Comparison of ENCODE assay signal across 16 cellular contexts in genomic region chr2:33276868-33277503, GRCh38.
A peak's percentile ranks its signal among the peaks of the same experiment; 100 is the strongest.
DNase-seq lines count a peak whose midpoint lies in the region; ATAC-seq and TF ChIP-seq lines count a peak whose summit lies in the region.
"Had no signal": no experiment of that assay in that cellular context is flagged by ENCODE, and none has a peak within 500 bp of the region (broad histone marks: within the 10 kb centered on the region; RNA-seq: fewer than 3 reads in every experiment).

No MANE protein-coding gene starts in this region.

- H3K36me3 Mint-ChIP-seq in mesothelial cell of epicardium: peaks cover 32% of the 10 kb centered on the region

- ATAC-seq in upper lobe of right lung: no peak
- ATAC-seq: activated T-cell treated with anti-CD3 and anti-CD28 coated beads, Interleukin-2, amount 50 U/mL, for 4 hours had no signal

- H3K27ac Mint-ChIP-seq in mesothelial cell of epicardium: peak overlapping the region; percentile 37
- H3K27ac Mint-ChIP-seq: activated CD4-positive, alpha-beta T cell treated with anti-CD3 and anti-CD28 coated beads, Interleukin-2, amount 10 ng/mL, durations not matched to agents 7 days and 5 days; CD4-positive, alpha-beta T cell had no signal

- H3K27ac ChIP-seq in coronary artery: peak overlapping the region; percentile 78 to 95
- peak overlapping the region; percentile 27 for H3K27ac ChIP-seq in upper lobe of right lung
- H3K27ac ChIP-seq in dorsolateral prefrontal cortex: peak overlapping the region in 3 of 59 donors; percentile 17 to 65 (median 43)
- H3K27ac ChIP-seq: KMS-11 had no signal

- no peaks in the 10 kb centered on the region for H3K9me3 ChIP-seq in upper lobe of right lung

- intact Hi-C loops in upper lobe of right lung (cut with DNase I): no loop called here
- intact Hi-C loops in dorsolateral prefrontal cortex (cut with DNase I): no loop called here

- H3K27me3 ChIP-seq in upper lobe of right lung (no peaks in the 10 kb centered on the region), dorsolateral prefrontal cortex (no peaks in the 10 kb centered on the region)

- H3K4me1 Mint-ChIP-seq in mesothelial cell of epicardium: peaks cover 16% of the 10 kb centered on the region

- H3K4me1 ChIP-seq in upper lobe of right lung: no peaks in the 10 kb centered on the region

- H3K9me3 Mint-ChIP-seq in mesothelial cell of epicardium: no peaks in the 10 kb centered on the region
- H3K9me3 Mint-ChIP-seq: activated CD4-positive, alpha-beta T cell treated with anti-CD3 and anti-CD28 coated beads, Interleukin-2, amount 10 ng/mL, durations not matched to agents 7 days and 5 days; activated T-cell treated with anti-CD3 and anti-CD28 coated beads, Interleukin-2, amount 50 U/mL, for 4 hours; CD4-positive, alpha-beta T cell had no signal

- TF ChIP-seq CTCF in coronary artery (IDR thresholded peaks at IDR 0.05): no peak
- TF ChIP-seq CTCF in mesothelial cell of epicardium (IDR thresholded peaks at IDR 0.05; ENCODE audit: unreplicated experiment): no peak
- TF ChIP-seq CTCF in upper lobe of right lung (IDR thresholded peaks at IDR 0.05): no peak
- no peak for TF ChIP-seq CTCF in dorsolateral prefrontal cortex (IDR thresholded peaks at IDR 0.05 in 54 of 56, conservative IDR thresholded peaks at IDR 0.05 in 2 of 56; ENCODE audit: low read depth in 1 of 56, partially characterized antibody in 56 of 56)

- no peaks in the 10 kb centered on the region for H3K27me3 Mint-ChIP-seq in mesothelial cell of epicardium (ENCODE audit: low read depth)
- H3K27me3 Mint-ChIP-seq: CD4-positive, alpha-beta T cell had no signal

- no peak overlapping the region for H3K4me3 ChIP-seq in coronary artery
- no peak overlapping the region for H3K4me3 ChIP-seq in upper lobe of right lung
- no peak overlapping the region for H3K4me3 ChIP-seq in dorsolateral prefrontal cortex

- H3K36me3 ChIP-seq in upper lobe of right lung: no peaks in the 10 kb centered on the region

- DNase-seq in DMS79 treated with DMSO at 0.1 percent for 48 hours (lab: John Stamatoyannopoulos, UW) (peak; percentile 11), DMS79 (lab: John Stamatoyannopoulos, UW) (no peak), coronary artery (ENCODE audit: low spot score) (no peak), mesothelial cell of epicardium (ENCODE audit: low spot score in 2 of 2, unreplicated experiment in 2 of 2) (no peak), upper lobe of right lung (no peak), dorsolateral prefrontal cortex (no peak), activated gamma-delta T cell (lab: John Stamatoyannopoulos, UW) (no peak), iPS-NIHi7 (ENCODE audit: extremely low spot score) (no peak)
- DNase-seq: activated CD4-positive, alpha-beta T cell treated with anti-CD3 and anti-CD28 coated beads, Interleukin-2, amount 10 ng/mL, durations not matched to agents 7 days and 5 days; activated T-cell treated with anti-CD3 and anti-CD28 coated beads, Interleukin-2, amount 50 U/mL, for 4 hours; CD4-positive, alpha-beta T cell; foreskin fibroblast; NCI-H1694; NCI-H526 treated with DMSO at 0.1 percent for 48 hours; stimulated activated CD4-positive, alpha-beta T cell treated with anti-CD3 and anti-CD28 coated beads, Interleukin-2, amount 100 ng/mL, for 48 hours had no signal

- no peak overlapping the region for H3K4me3 Mint-ChIP-seq in mesothelial cell of epicardium
- H3K4me3 Mint-ChIP-seq: activated CD4-positive, alpha-beta T cell treated with anti-CD3 and anti-CD28 coated beads, Interleukin-2, amount 10 ng/mL, durations not matched to agents 7 days and 5 days; activated T-cell treated with anti-CD3 and anti-CD28 coated beads, Interleukin-2, amount 50 U/mL, for 4 hours; CD4-positive, alpha-beta T cell had no signal
